In the genomic region with DNA sequence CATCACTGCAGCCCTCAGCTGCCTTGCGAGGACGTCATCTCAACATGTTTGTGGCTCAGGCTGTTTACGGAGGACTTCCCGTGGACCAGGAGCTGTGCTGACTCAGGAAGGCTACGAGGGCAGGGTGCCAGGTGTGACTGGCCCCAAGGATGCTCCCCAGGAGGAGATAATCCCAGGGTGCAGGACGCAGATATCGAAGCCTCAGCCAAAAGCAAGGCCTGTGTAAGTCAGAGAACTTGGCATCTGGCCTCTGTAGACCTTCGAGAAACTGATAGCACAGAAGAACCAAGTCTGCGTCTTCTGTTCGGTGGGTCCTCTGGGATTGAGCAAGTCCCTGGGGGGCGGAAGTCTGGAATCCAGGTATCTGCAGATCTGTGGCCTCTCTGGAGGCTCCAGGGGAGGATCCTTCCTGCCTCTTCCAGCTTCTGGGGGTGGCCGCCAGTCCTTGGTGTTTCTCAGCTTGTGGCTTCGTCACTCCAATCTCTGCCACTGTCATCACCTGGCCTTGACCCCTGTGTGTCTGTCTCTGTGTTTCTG, we compare ENCODE assay signal across 30 cellular contexts. TPM values are rescaled to one million over a fixed set of nuclear protein-coding genes. Genes with fewer than 3 reads are reported as not detected.
DNase-seq lines count a peak whose midpoint lies in the region; ATAC-seq and TF ChIP-seq lines count a peak whose summit lies in the region.
"Had no signal": no experiment of that assay in that cellular context is flagged by ENCODE, and none has a peak within 500 bp of the region (broad histone marks: within the 10 kb centered on the region; RNA-seq: fewer than 3 reads in every experiment).

No MANE protein-coding gene starts in this region.

- no peak for DNase-seq in CD4-positive, alpha-beta T cell
- DNase-seq in HFFc6 (no peak), amniotic epithelial cell (ENCODE audit: low read depth) (peak; percentile 93), kidney tubule cell (ENCODE audit: low spot score) (peak; percentile 23), esophagus muscularis mucosa (ENCODE audit: extremely low spot score) (no peak), omental fat pad (ENCODE audit: low spot score) (no peak)
- DNase-seq in activated T-helper 1 cell treated with anti-CD3 and anti-CD28 coated beads, Interleukin-12 subunit alpha, Interleukin-12 subunit beta, Interleukin-2, Interleukin-4 antibody, amounts not matched to agents 30 ng/mL and 10 ng/mL and 1 ng/mL, durations not matched to agents 14 hours and 24 hours and 36 hours (ENCODE audit: low spot score) = no peak
- DNase-seq: activated CD4-positive, alpha-beta T cell treated with anti-CD3 and anti-CD28 coated beads for 1 hour; activated naive CD4-positive, alpha-beta T cell treated with anti-CD3 and anti-CD28 coated beads, Interleukin-2, amount 50 U/mL, for 16 hours; activated T-cell treated with anti-CD3 and anti-CD28 coated beads, Interleukin-2, amount 50 U/mL, for 48 hours; DMS153; effector CD4-positive, alpha-beta T cell; kidney glomerular epithelial cell; natural killer cell; NCI-H187 treated with DMSO at 0.1 percent for 48 hours; NCI-H526 treated with DMSO at 0.1 percent for 48 hours; Right ventricle myocardium superior; SW 1271 had no signal

- no peak for TF ChIP-seq EP300 in esophagus muscularis mucosa (IDR thresholded peaks at IDR 0.05)

- no peaks in the 10 kb centered on the region for H3K9me3 Mint-ChIP-seq in CD4-positive, alpha-beta T cell
- no peaks in the 10 kb centered on the region for H3K9me3 Mint-ChIP-seq in HFFc6
- no peaks in the 10 kb centered on the region for H3K9me3 Mint-ChIP-seq in activated T-helper 1 cell treated with anti-CD3 and anti-CD28 coated beads, Interleukin-12 subunit alpha, Interleukin-12 subunit beta, Interleukin-2, Interleukin-4 antibody, amounts not matched to agents 30 ng/mL and 10 ng/mL and 1 ng/mL, durations not matched to agents 14 hours and 24 hours and 36 hours
- H3K9me3 Mint-ChIP-seq: natural killer cell had no signal

- ATAC-seq in CD4-positive, alpha-beta T cell (ENCODE audit: poor library complexity) = no peak
- no peak for ATAC-seq in GM18873 (IDR thresholded peaks at IDR 0.05; ENCODE audit: low FRiP score, unreplicated experiment)
- ATAC-seq in omental fat pad (ENCODE audit: low FRiP score) = no peak
- ATAC-seq: natural killer cell; stimulated activated effector memory CD8-positive, alpha-beta T cell treated with anti-CD3 and anti-CD28 coated beads, Interleukin-12 subunit alpha, Interleukin-12 subunit beta, amount 100 ng/mL, for 72 hours had no signal

- CTCF ChIA-PET in CD4-positive, alpha-beta T cell (lab: Charles Lee) = no interaction called here

- H3K27me3 Mint-ChIP-seq in CD4-positive, alpha-beta T cell = no peaks in the 10 kb centered on the region
- H3K27me3 Mint-ChIP-seq in HFFc6 (ENCODE audit: insufficient read depth) = no peaks in the 10 kb centered on the region; the same call in 1 of the 2 replicates
- peaks cover 2% of the 10 kb centered on the region for H3K27me3 Mint-ChIP-seq in activated T-helper 1 cell treated with anti-CD3 and anti-CD28 coated beads, Interleukin-12 subunit alpha, Interleukin-12 subunit beta, Interleukin-2, Interleukin-4 antibody, amounts not matched to agents 30 ng/mL and 10 ng/mL and 1 ng/mL, durations not matched to agents 14 hours and 24 hours and 36 hours (ENCODE audit: insufficient read depth)

- TF ChIP-seq CTCF in CD4-positive, alpha-beta T cell (IDR thresholded peaks at IDR 0.05) = no peak
- no peak for TF ChIP-seq CTCF in HFFc6 (IDR thresholded peaks at IDR 0.05)
- TF ChIP-seq CTCF in esophagus muscularis mucosa (IDR thresholded peaks at IDR 0.05) = no peak
- no peak for TF ChIP-seq CTCF in omental fat pad (IDR thresholded peaks at IDR 0.05)

- H3K27ac Mint-ChIP-seq in CD4-positive, alpha-beta T cell = no peak overlapping the region
- peak overlapping the region; percentile 33; the same call in 1 of the 2 replicates for H3K27ac Mint-ChIP-seq in HFFc6
- H3K27ac Mint-ChIP-seq in activated T-helper 1 cell treated with anti-CD3 and anti-CD28 coated beads, Interleukin-12 subunit alpha, Interleukin-12 subunit beta, Interleukin-2, Interleukin-4 antibody, amounts not matched to agents 30 ng/mL and 10 ng/mL and 1 ng/mL, durations not matched to agents 14 hours and 24 hours and 36 hours = no peak overlapping the region

- no peaks in the 10 kb centered on the region for H3K27me3 ChIP-seq in CD4-positive, alpha-beta T cell (ENCODE audit: control insufficient read depth, insufficient read depth, low read length)
- H3K27me3 ChIP-seq in esophagus muscularis mucosa = no peaks in the 10 kb centered on the region
- H3K27me3 ChIP-seq: ascending aorta, vagina had no signal

- peak overlapping the region; percentile 4 for H3K4me3 Mint-ChIP-seq in CD4-positive, alpha-beta T cell
- no peak overlapping the region for H3K4me3 Mint-ChIP-seq in HFFc6
- H3K4me3 Mint-ChIP-seq in activated T-helper 1 cell treated with anti-CD3 and anti-CD28 coated beads, Interleukin-12 subunit alpha, Interleukin-12 subunit beta, Interleukin-2, Interleukin-4 antibody, amounts not matched to agents 30 ng/mL and 10 ng/mL and 1 ng/mL, durations not matched to agents 14 hours and 24 hours and 36 hours = no peak overlapping the region
- H3K4me3 Mint-ChIP-seq: natural killer cell; stimulated activated effector memory CD8-positive, alpha-beta T cell treated with anti-CD3 and anti-CD28 coated beads, Interleukin-12 subunit alpha, Interleukin-12 subunit beta, amount 100 ng/mL, for 72 hours had no signal

- H3K4me3 ChIP-seq in esophagus muscularis mucosa = no peak overlapping the region
- H3K4me3 ChIP-seq: ascending aorta, vagina had no signal

- H3K27ac ChIP-seq in CD4-positive, alpha-beta T cell (ENCODE audit: low read depth, low read length) = no peak overlapping the region
- no peak overlapping the region for H3K27ac ChIP-seq in esophagus muscularis mucosa (replicated peaks in 1 of 4)
- H3K27ac ChIP-seq: ascending aorta, C4-2B, KMS-11, vagina had no signal

- 89% methylated on average over 10 of the region's 13 CpGs for WGBS in esophagus muscularis mucosa

- no peaks in the 10 kb centered on the region for H3K9me3 ChIP-seq in CD4-positive, alpha-beta T cell (ENCODE audit: control insufficient read depth, low read length)
- no peaks in the 10 kb centered on the region for H3K9me3 ChIP-seq in esophagus muscularis mucosa
- H3K9me3 ChIP-seq: ascending aorta, vagina had no signal

- peaks cover 20% of the 10 kb centered on the region for H3K36me3 Mint-ChIP-seq in CD4-positive, alpha-beta T cell (ENCODE audit: low read depth)
- peaks cover 9% of the 10 kb centered on the region for H3K36me3 Mint-ChIP-seq in HFFc6 (ENCODE audit: low read depth)
- H3K36me3 Mint-ChIP-seq in activated T-helper 1 cell treated with anti-CD3 and anti-CD28 coated beads, Interleukin-12 subunit alpha, Interleukin-12 subunit beta, Interleukin-2, Interleukin-4 antibody, amounts not matched to agents 30 ng/mL and 10 ng/mL and 1 ng/mL, durations not matched to agents 14 hours and 24 hours and 36 hours (ENCODE audit: low read depth) = peaks cover 10% of the 10 kb centered on the region
- H3K36me3 Mint-ChIP-seq: natural killer cell had no signal

- peaks cover 38% of the 10 kb centered on the region for H3K4me1 Mint-ChIP-seq in CD4-positive, alpha-beta T cell (ENCODE audit: low read depth)
- H3K4me1 Mint-ChIP-seq in HFFc6 (ENCODE audit: low read depth) = peaks cover 32% of the 10 kb centered on the region
- peaks cover 39% of the 10 kb centered on the region for H3K4me1 Mint-ChIP-seq in activated T-helper 1 cell treated with anti-CD3 and anti-CD28 coated beads, Interleukin-12 subunit alpha, Interleukin-12 subunit beta, Interleukin-2, Interleukin-4 antibody, amounts not matched to agents 30 ng/mL and 10 ng/mL and 1 ng/mL, durations not matched to agents 14 hours and 24 hours and 36 hours (ENCODE audit: low read depth)

- intact Hi-C loops in CD4-positive, alpha-beta T cell (cut with DNase I, micrococcal nuclease) = loop anchor here (5.0 to 10.0 kb wide), 3 partner anchors 71 to 448 kb away; a partner anchor contains a TSS
- intact Hi-C loops in esophagus muscularis mucosa (cut with DNase I) = no loop called here
- intact Hi-C loops in activated T-helper 1 cell treated with anti-CD3 and anti-CD28 coated beads, Interleukin-12 subunit alpha, Interleukin-12 subunit beta, Interleukin-2, Interleukin-4 antibody, amounts not matched to agents 30 ng/mL and 10 ng/mL and 1 ng/mL, durations not matched to agents 14 hours and 24 hours and 36 hours (cut with micrococcal nuclease) = no loop called here

- no peak for TF ChIP-seq POLR2A in esophagus muscularis mucosa (IDR thresholded peaks at IDR 0.05; ENCODE audit: low read depth)

- H3K4me1 ChIP-seq in esophagus muscularis mucosa = peaks cover 26 to 44% (median 38%) of the 10 kb centered on the region in 4 donors

- POLR2A ChIA-PET in CD4-positive, alpha-beta T cell (lab: Charles Lee) = no interaction called here

- no peaks in the 10 kb centered on the region for H3K36me3 ChIP-seq in esophagus muscularis mucosa
- H3K36me3 ChIP-seq: ascending aorta, vagina had no signal

RNA-seq across cellular contexts. Expression of a gene that starts 2.6 kb away (rescaled TPM):
- 1 to 10 TPM; 3.9 to 4.7 TPM for total RNA-seq in CD4-positive, alpha-beta T cell
- 10 to 100 TPM; 14.3 to 20.4 (median 17.0) TPM for total RNA-seq in HFFc6 (2021; fragmentation: NEBNext Ultra II Directional; extraction: Animal tissue kit (Norgen Biotek cat#: 25700))
- 10 to 100 TPM; 19.5 to 37.5 (median 25.8) TPM for total RNA-seq in esophagus muscularis mucosa
- total RNA-seq in activated T-helper 1 cell treated with anti-CD3 and anti-CD28 coated beads, Interleukin-12 subunit alpha, Interleukin-12 subunit beta, Interleukin-2, Interleukin-4 antibody, amounts not matched to agents 30 ng/mL and 10 ng/mL and 1 ng/mL, durations not matched to agents 14 hours and 24 hours and 36 hours = 20.6 and 21.6 TPM in 2 replicates
- total RNA-seq in omental fat pad = 10 to 100 TPM; 11.7 to 28.1 (median 13.0) TPM

RNA-seq across cellular contexts. Expression of a gene that starts 3.0 kb away (rescaled TPM):
- total RNA-seq in CD4-positive, alpha-beta T cell = 100 to 1,000 TPM; 109 to 116 TPM
- 10 to 100 TPM; 43.9 to 56.8 (median 46.0) TPM for total RNA-seq in HFFc6 (2021; fragmentation: NEBNext Ultra II Directional; extraction: Animal tissue kit (Norgen Biotek cat#: 25700))
- total RNA-seq in esophagus muscularis mucosa (10 to 100 TPM; 15.8 to 41.2 (median 31.4) TPM), omental fat pad (10 to 100 TPM; 10.0 to 33.1 (median 15.3) TPM)
- 41.1 and 45.3 TPM in 2 replicates for total RNA-seq in activated T-helper 1 cell treated with anti-CD3 and anti-CD28 coated beads, Interleukin-12 subunit alpha, Interleukin-12 subunit beta, Interleukin-2, Interleukin-4 antibody, amounts not matched to agents 30 ng/mL and 10 ng/mL and 1 ng/mL, durations not matched to agents 14 hours and 24 hours and 36 hours

RNA-seq across cellular contexts. Expression of a gene that starts 19.9 kb away (rescaled TPM):
- total RNA-seq in CD4-positive, alpha-beta T cell = not detected
- total RNA-seq in HFFc6 (2021; fragmentation: NEBNext Ultra II Directional; extraction: Animal tissue kit (Norgen Biotek cat#: 25700)) = not detected
- not detected for total RNA-seq in esophagus muscularis mucosa
- not detected in 2 replicates for total RNA-seq in activated T-helper 1 cell treated with anti-CD3 and anti-CD28 coated beads, Interleukin-12 subunit alpha, Interleukin-12 subunit beta, Interleukin-2, Interleukin-4 antibody, amounts not matched to agents 30 ng/mL and 10 ng/mL and 1 ng/mL, durations not matched to agents 14 hours and 24 hours and 36 hours
- not detected for total RNA-seq in omental fat pad
- total RNA-seq: activated CD8-positive, alpha-beta memory T cell treated with anti-CD3 and anti-CD28 coated beads for 36 hours; ascending aorta; cerebellum; mesenteric fat pad; natural killer cell; posterior vena cava; Right ventricle myocardium superior; temporal lobe; vagina had no signal

RNA-seq across cellular contexts. Expression of a gene that starts 22.8 kb away (rescaled TPM):
- total RNA-seq in CD4-positive, alpha-beta T cell = not detected
- total RNA-seq in HFFc6 (2021; fragmentation: NEBNext Ultra II Directional; extraction: Animal tissue kit (Norgen Biotek cat#: 25700)) = not detected
- total RNA-seq in esophagus muscularis mucosa = not detected
- total RNA-seq in activated T-helper 1 cell treated with anti-CD3 and anti-CD28 coated beads, Interleukin-12 subunit alpha, Interleukin-12 subunit beta, Interleukin-2, Interleukin-4 antibody, amounts not matched to agents 30 ng/mL and 10 ng/mL and 1 ng/mL, durations not matched to agents 14 hours and 24 hours and 36 hours = not detected in 2 replicates
- total RNA-seq in omental fat pad = not detected
- total RNA-seq: ascending aorta, posterior vena cava, Right ventricle myocardium superior, vagina had no signal

RNA-seq across cellular contexts. Expression of a gene that starts 35.9 kb away (rescaled TPM):
- 1 to 10 TPM; 5.7 to 6.0 TPM for total RNA-seq in CD4-positive, alpha-beta T cell
- under 1 TPM in 5 of 6 experiments, not detected in 1; 0.25 to 0.51 (median 0.46) TPM for total RNA-seq in HFFc6 (2021; fragmentation: NEBNext Ultra II Directional; extraction: Animal tissue kit (Norgen Biotek cat#: 25700))
- not detected for total RNA-seq in esophagus muscularis mucosa
- total RNA-seq in activated T-helper 1 cell treated with anti-CD3 and anti-CD28 coated beads, Interleukin-12 subunit alpha, Interleukin-12 subunit beta, Interleukin-2, Interleukin-4 antibody, amounts not matched to agents 30 ng/mL and 10 ng/mL and 1 ng/mL, durations not matched to agents 14 hours and 24 hours and 36 hours = 1.4 and 1.7 TPM in 2 replicates
- 1 to 10 TPM in 1 of 4 donors, not detected in 3; 1.4 TPM for total RNA-seq in omental fat pad
- total RNA-seq: ascending aorta, epithelial cell of proximal tubule, temporal lobe, vagina had no signal

Comparison
In these comparisons a context has a peak if more than half of its experiments do, and no peak if none do; other contexts are left out.
1. DNase-seq: peak in amniotic epithelial cell (single experiment) and kidney tubule cell (single experiment); none in CD4-positive, alpha-beta T cell (0 of 10), HFFc6 (single experiment), esophagus muscularis mucosa (single experiment), activated T-helper 1 cell treated with anti-CD3 and anti-CD28 coated beads, Interleukin-12 subunit alpha, Interleukin-12 subunit beta, Interleukin-2, Interleukin-4 antibody, amounts not matched to agents 30 ng/mL and 10 ng/mL and 1 ng/mL, durations not matched to agents 14 hours and 24 hours and 36 hours (single experiment) and omental fat pad (single experiment).
2. intact Hi-C loops: an anchor here in CD4-positive, alpha-beta T cell (5.0 to 10.0 kb wide); none called in esophagus muscularis mucosa and activated T-helper 1 cell treated with anti-CD3 and anti-CD28 coated beads, Interleukin-12 subunit alpha, Interleukin-12 subunit beta, Interleukin-2, Interleukin-4 antibody, amounts not matched to agents 30 ng/mL and 10 ng/mL and 1 ng/mL, durations not matched to agents 14 hours and 24 hours and 36 hours.